36 cellular contexts compared by ENCODE assay signal in genomic region chr9:136771907-136772306, GRCh38. TPM values are rescaled to one million over a fixed set of nuclear protein-coding genes. Genes with fewer than 3 reads are reported as not detected.
"Had no signal": no experiment of that assay in that cellular context is flagged by ENCODE, and none has a peak within 500 bp of the region (broad histone marks: within the 10 kb centered on the region; RNA-seq: fewer than 3 reads in every experiment).

No MANE protein-coding gene starts in this region.

- H3K36me3 ChIP-seq: ascending aorta, cardiac muscle cell, spleen, transverse colon had no signal

- H3K4me1 ChIP-seq: ascending aorta, parathyroid adenoma, testis had no signal

- DNase-seq: activated B cell treated with CpG ODN at 0.5 μM for 24 hours; activated CD4-positive, alpha-beta T cell treated with anti-CD3 and anti-CD28 coated beads for 4 hours; activated CD4-positive, alpha-beta T cell treated with anti-CD3 and anti-CD28 coated beads, Interleukin-2, amount 50 U/mL, for 4 hours; activated CD8-positive, alpha-beta memory T cell treated with anti-CD3 and anti-CD28 coated beads, Interleukin-2, amount 50 U/mL, for 4 hours; activated gamma-delta T cell treated with Interleukin-2 at 50 U/mL for 16 hours; activated T-cell treated with anti-CD3 and anti-CD28 coated beads, Interleukin-2, amount 50 U/mL, for 1 hour; cerebellar nuclear complex; effector memory CD4-positive, alpha-beta T cell; foreskin fibroblast; head of caudate nucleus; hippocampal formation; midbrain; naive thymus-derived CD4-positive, alpha-beta T cell; nucleus accumbens; right cardiac atrium; spleen; stimulated activated CD4-positive, alpha-beta T cell treated with anti-CD3 and anti-CD28 coated beads, Interleukin-2, amount 100 ng/mL, for 48 hours; stimulated activated naive CD8-positive, alpha-beta T cell treated with anti-CD3 and anti-CD28 coated beads, Interleukin-15, Interleukin-2, amounts not matched to agents 100 U/mL and 50 U/mL, for 24 hours; T-cell; testis; transverse colon had no signal

- H3K4me3 Mint-ChIP-seq: activated B cell treated with CpG ODN at 0.5 μM for 24 hours; activated naive CD4-positive, alpha-beta T cell treated with anti-CD3 and anti-CD28 coated beads, Interleukin-2, amount 50 U/mL, for 24 hours; activated T-helper 1 cell treated with anti-CD3 and anti-CD28 coated beads, Interleukin-12 subunit alpha, Interleukin-12 subunit beta, Interleukin-2, Interleukin-4 antibody, amounts not matched to agents 30 ng/mL and 10 ng/mL and 1 ng/mL, durations not matched to agents 14 hours and 24 hours and 36 hours; brain; naive thymus-derived CD4-positive, alpha-beta T cell; T-cell; T-helper 2 cell treated with Interferon-gamma antibody and Interleukin-4, amounts not matched to agents 5 μg/mL and 100 μg/mL, for 36 hours had no signal

- H3K27me3 ChIP-seq: cardiac muscle cell, dorsolateral prefrontal cortex, testis had no signal

- H2AFZ ChIP-seq: parathyroid adenoma had no signal

- ATAC-seq: naive thymus-derived CD4-positive, alpha-beta T cell; right cardiac atrium; stimulated activated naive CD8-positive, alpha-beta T cell treated with anti-CD3 and anti-CD28 coated beads, Interleukin-15, Interleukin-2, amounts not matched to agents 100 U/mL and 50 U/mL, for 24 hours; T-cell had no signal

- H3K4me3 ChIP-seq: ascending aorta, cardiac muscle cell, coronary artery, dorsolateral prefrontal cortex, spleen, testis, transverse colon had no signal

- H3K9me3 ChIP-seq: testis, transverse colon had no signal

- H3K36me3 Mint-ChIP-seq: activated naive CD4-positive, alpha-beta T cell treated with anti-CD3 and anti-CD28 coated beads, Interleukin-2, amount 50 U/mL, for 24 hours; brain; T-cell had no signal

- H3K27ac Mint-ChIP-seq: activated B cell treated with CpG ODN at 0.5 μM for 24 hours; activated naive CD4-positive, alpha-beta T cell treated with anti-CD3 and anti-CD28 coated beads, Interleukin-2, amount 50 U/mL, for 24 hours; activated T-helper 1 cell treated with anti-CD3 and anti-CD28 coated beads, Interleukin-12 subunit alpha, Interleukin-12 subunit beta, Interleukin-2, Interleukin-4 antibody, amounts not matched to agents 30 ng/mL and 10 ng/mL and 1 ng/mL, durations not matched to agents 14 hours and 24 hours and 36 hours; brain; naive thymus-derived CD4-positive, alpha-beta T cell; T-cell; T-helper 2 cell treated with Interferon-gamma antibody and Interleukin-4, amounts not matched to agents 5 μg/mL and 100 μg/mL, for 36 hours had no signal

- H3K27ac ChIP-seq: ascending aorta, cardiac muscle cell, coronary artery, dorsolateral prefrontal cortex, parathyroid adenoma, spleen, testis, transverse colon had no signal

- H3K9ac ChIP-seq: parathyroid adenoma had no signal

RNA-seq across cellular contexts. Expression of gene LCN15, which starts 7.6 kb away (rescaled TPM):
- total RNA-seq: activated B cell treated with CpG ODN at 0.5 μM for 24 hours; activated CD8-positive, alpha-beta memory T cell treated with anti-CD3 and anti-CD28 coated beads for 36 hours; activated T-helper 1 cell treated with anti-CD3 and anti-CD28 coated beads, Interleukin-12 subunit alpha, Interleukin-12 subunit beta, Interleukin-2, Interleukin-4 antibody, amounts not matched to agents 30 ng/mL and 10 ng/mL and 1 ng/mL, durations not matched to agents 14 hours and 24 hours and 36 hours; ascending aorta; lower leg skin; naive thymus-derived CD4-positive, alpha-beta T cell; pulmonary artery endothelial cell; T-cell had no signal
- polyA plus RNA-seq: cardiac muscle cell; esophagus; keratinocyte; naive thymus-derived CD4-positive, alpha-beta T cell; neural cell; spleen had no signal

RNA-seq across cellular contexts. Expression of gene LCN8, which starts 13.9 kb away (rescaled TPM):
- total RNA-seq: activated CD8-positive, alpha-beta memory T cell treated with anti-CD3 and anti-CD28 coated beads for 36 hours; activated T-helper 1 cell treated with anti-CD3 and anti-CD28 coated beads, Interleukin-12 subunit alpha, Interleukin-12 subunit beta, Interleukin-2, Interleukin-4 antibody, amounts not matched to agents 30 ng/mL and 10 ng/mL and 1 ng/mL, durations not matched to agents 14 hours and 24 hours and 36 hours; ascending aorta; cardiac muscle cell; lower leg skin; pulmonary artery endothelial cell; right cardiac atrium; testis; transverse colon had no signal
- polyA plus RNA-seq: cardiac muscle cell; esophagus; keratinocyte; naive thymus-derived CD4-positive, alpha-beta T cell; neural cell; right cardiac atrium had no signal

RNA-seq across cellular contexts. Expression of gene LCN6, which starts 23.6 kb away (rescaled TPM):
- total RNA-seq: activated B cell treated with CpG ODN at 0.5 μM for 24 hours; activated CD8-positive, alpha-beta memory T cell treated with anti-CD3 and anti-CD28 coated beads for 36 hours; activated T-helper 1 cell treated with anti-CD3 and anti-CD28 coated beads, Interleukin-12 subunit alpha, Interleukin-12 subunit beta, Interleukin-2, Interleukin-4 antibody, amounts not matched to agents 30 ng/mL and 10 ng/mL and 1 ng/mL, durations not matched to agents 14 hours and 24 hours and 36 hours; cardiac muscle cell; naive thymus-derived CD4-positive, alpha-beta T cell; pulmonary artery endothelial cell; T-cell had no signal
- polyA plus RNA-seq: cardiac muscle cell; keratinocyte; naive thymus-derived CD4-positive, alpha-beta T cell; neural cell had no signal

RNA-seq across cellular contexts. Expression of gene CCDC183, which starts 24.2 kb away (rescaled TPM):
- total RNA-seq: activated B cell treated with CpG ODN at 0.5 μM for 24 hours, ascending aorta had no signal
